9 cellular contexts compared by ENCODE assay signal in genomic region chr7:12584940-12585339, GRCh38. TPM values are rescaled to one million over a fixed set of nuclear protein-coding genes. Genes with fewer than 3 reads are reported as not detected.
A peak's percentile ranks its signal among the peaks of the same experiment; 100 is the strongest.
DNase-seq lines count a peak whose midpoint lies in the region; ATAC-seq and TF ChIP-seq lines count a peak whose summit lies in the region.
"Had no signal": no experiment of that assay in that cellular context is flagged by ENCODE, and none has a peak within 500 bp of the region (broad histone marks: within the 10 kb centered on the region; RNA-seq: fewer than 3 reads in every experiment).

No MANE protein-coding gene starts in this region.

- no peak overlapping the region for H3K27ac ChIP-seq in sigmoid colon
- H3K27ac ChIP-seq: body of pancreas had no signal

- peak; percentile 87 for DNase-seq in OCI-M1 (lab: John Stamatoyannopoulos, UW)
- no peak for DNase-seq in memory B cell (ENCODE audit: low spot score in 2 of 2)
- DNase-seq in sigmoid colon, result no peak
- no peak for DNase-seq in NCI-H1092 (lab: John Stamatoyannopoulos, UW)
- no peak for DNase-seq in effector CD4-positive, alpha-beta T cell
- no peak for DNase-seq in Caco-2

- intact Hi-C loops in sigmoid colon (cut with DNase I) (no loop called here), Caco-2 (cut with micrococcal nuclease; ENCODE audit: unreplicated experiment) (no loop called here)

- H3K9me3 Mint-ChIP-seq in memory B cell, result no peaks in the 10 kb centered on the region
- H3K9me3 Mint-ChIP-seq in Caco-2 (ENCODE audit: unreplicated experiment), result no peaks in the 10 kb centered on the region

- no peaks in the 10 kb centered on the region for H3K9me3 ChIP-seq in sigmoid colon
- H3K9me3 ChIP-seq in Caco-2, result no peaks in the 10 kb centered on the region
- H3K9me3 ChIP-seq: body of pancreas had no signal

- CTCF ChIA-PET in Caco-2 (lab: Charles Lee), result no interaction called here

- TF ChIP-seq POLR2A in sigmoid colon (IDR thresholded peaks at IDR 0.05), result no peak

- peaks cover 3% of the 10 kb centered on the region for H3K27me3 Mint-ChIP-seq in memory B cell
- H3K27me3 Mint-ChIP-seq in Caco-2 (ENCODE audit: insufficient read depth, unreplicated experiment), result peaks cover 5% of the 10 kb centered on the region

- no peaks in the 10 kb centered on the region for H3K36me3 Mint-ChIP-seq in memory B cell
- no peaks in the 10 kb centered on the region for H3K36me3 Mint-ChIP-seq in Caco-2 (ENCODE audit: insufficient read depth, unreplicated experiment)

- no TSS peak for BruUV-seq in Caco-2 (replicated peaks; lab: Mats Ljungman, UMichigan)

- H3K4me3 ChIP-seq in sigmoid colon, result no peak overlapping the region
- H3K4me3 ChIP-seq in Caco-2 (ENCODE audit: low read depth, low read length), result no peak overlapping the region
- H3K4me3 ChIP-seq: body of pancreas had no signal

- TF ChIP-seq EP300 in sigmoid colon (IDR thresholded peaks at IDR 0.05), result peak in 1 of 4 donors; percentile 14

- H3K4me1 Mint-ChIP-seq in memory B cell, result peaks cover 11% of the 10 kb centered on the region
- H3K4me1 Mint-ChIP-seq in Caco-2 (ENCODE audit: low read depth, unreplicated experiment), result peaks cover 19% of the 10 kb centered on the region

- H3K27me3 ChIP-seq in sigmoid colon, result no peaks in the 10 kb centered on the region
- no peaks in the 10 kb centered on the region for H3K27me3 ChIP-seq in Caco-2 (replicated peaks; ENCODE audit: control insufficient read depth, insufficient read depth, low read length)
- H3K27me3 ChIP-seq: body of pancreas had no signal

- WGBS in sigmoid colon, 2 donors, result 14 to 28% methylated on average over 7 of the region's 7 CpGs

- TF ChIP-seq CTCF in sigmoid colon (IDR thresholded peaks at IDR 0.05), result no peak
- no peak for TF ChIP-seq CTCF in Caco-2 (IDR thresholded peaks at IDR 0.05; ENCODE audit: insufficient read depth in 1 of 2, low read depth in 1 of 2, low read length in 1 of 2, severe bottlenecking in 1 of 2, unreplicated experiment in 1 of 2)

- H3K36me3 ChIP-seq in sigmoid colon (no peaks in the 10 kb centered on the region), Caco-2 (ENCODE audit: control insufficient read depth, insufficient read depth, low read length) (no peaks in the 10 kb centered on the region)

- no peak overlapping the region for H3K4me3 Mint-ChIP-seq in memory B cell
- H3K4me3 Mint-ChIP-seq in Caco-2 (ENCODE audit: unreplicated experiment), result no peak overlapping the region

- ATAC-seq in GM18868 (IDR thresholded peaks at IDR 0.05; ENCODE audit: unreplicated experiment), result peak; percentile 97
- peak; percentile 97 for ATAC-seq in HG02840 (IDR thresholded peaks at IDR 0.05; ENCODE audit: low FRiP score, unreplicated experiment)
- ATAC-seq in memory B cell (ENCODE audit: low read depth), result peak; percentile 73
- ATAC-seq: body of pancreas had no signal

- POLR2A ChIA-PET in Caco-2 (lab: Charles Lee), result no interaction called here

- H3K4me1 ChIP-seq in sigmoid colon, result no peaks in the 10 kb centered on the region
- 0 out of 2 replicates have a peak, but pooled peaks cover 7% of the 10 kb centered on the region for H3K4me1 ChIP-seq in Caco-2
- H3K4me1 ChIP-seq: body of pancreas had no signal

- no peak overlapping the region for H3K27ac Mint-ChIP-seq in memory B cell
- H3K27ac Mint-ChIP-seq in Caco-2 (ENCODE audit: unreplicated experiment), result no peak overlapping the region

RNA-seq across cellular contexts. Expression of gene SCIN, which starts 14.4 kb away (rescaled TPM):
- 1 to 10 TPM in 1 of 4 donors, under 1 TPM in 3; 0.28 to 1.8 (median 0.72) TPM for total RNA-seq in sigmoid colon
- 10 to 100 TPM; 14.8 to 59.4 (median 54.1) TPM for polyA plus RNA-seq in sigmoid colon
- 0.39 and 0.84 TPM in 2 replicates for total RNA-seq in Caco-2 (2022)
